ENCODE assay signal across 8 cellular contexts in genomic region chr10:96288151-96288621, GRCh38. TPM values are rescaled to one million over a fixed set of nuclear protein-coding genes. Genes with fewer than 3 reads are reported as not detected.
A peak's percentile ranks its signal among the peaks of the same experiment; 100 is the strongest.
DNase-seq lines count a peak whose midpoint lies in the region; ATAC-seq, FAIRE-seq and TF ChIP-seq lines count a peak whose summit lies in the region.

No MANE protein-coding gene starts in this region.

- no peak overlapping the region for H2AK5ac ChIP-seq in H1 (ENCODE audit: low read depth, low read length)

- H3K4ac ChIP-seq in H1 (replicated peaks; ENCODE audit: insufficient read length, low read depth, low read length): no peak overlapping the region

- peak overlapping the region; percentile 38 for H3K4me3 ChIP-seq in CD8-positive, alpha-beta memory T cell (ENCODE audit: low read length)
- H3K4me3 ChIP-seq in H1 (ENCODE audit: extremely low read depth in 1 of 4, insufficient read depth in 2 of 4, low read depth in 3 of 4, low read length in 4 of 4) (no peak overlapping the region), H7 (ENCODE audit: insufficient read depth, low read depth, low read length) (no peak overlapping the region), foreskin fibroblast (ENCODE audit: low read depth in 1 of 2, low read length in 2 of 2) (no peak overlapping the region), coronary artery (no peak overlapping the region)

- TF ChIP-seq POLR2A in H1 (IDR thresholded peaks at IDR 0.05; ENCODE audit: control extremely low read depth in 1 of 2, low read depth in 2 of 2, low read length in 2 of 2): no peak

- H2BK120ac ChIP-seq in H1 (replicated peaks; ENCODE audit: low read depth, low read length): no peak overlapping the region

- no peak for TF ChIP-seq CTCF in H1 (IDR thresholded peaks at IDR 0.05; ENCODE audit: control extremely low read depth in 1 of 3, insufficient read depth in 1 of 3, low read depth in 1 of 3, low read length in 3 of 3)
- TF ChIP-seq CTCF in foreskin fibroblast (IDR thresholded peaks at IDR 0.05; ENCODE audit: low read depth, low read length): no peak
- TF ChIP-seq CTCF in coronary artery (IDR thresholded peaks at IDR 0.05): no peak

- no peaks in the 10 kb centered on the region for H3K36me3 Mint-ChIP-seq in CD8-positive, alpha-beta memory T cell

- POLR2A ChIA-PET in CD8-positive, alpha-beta memory T cell (lab: Charles Lee): no interaction called here
- POLR2A ChIA-PET in H1 (lab: Charles Lee; ENCODE audit: partially characterized antibody): no interaction called here

- ATAC-seq in GM19328 (IDR thresholded peaks at IDR 0.05; ENCODE audit: unreplicated experiment): peak; percentile 63
- ATAC-seq in HG03139 (IDR thresholded peaks at IDR 0.05; ENCODE audit: unreplicated experiment): peak; percentile 62

- TF ChIP-seq EP300 in H1 (IDR thresholded peaks at IDR 0.05; ENCODE audit: borderline replicate concordance in 1 of 2, low read depth in 2 of 2, low read length in 2 of 2): no peak

- H3K27me3 ChIP-seq in CD8-positive, alpha-beta memory T cell (ENCODE audit: insufficient read depth, low read length, poor library complexity, severe bottlenecking): no peaks in the 10 kb centered on the region
- H3K27me3 ChIP-seq in H1 (replicated peaks in 1 of 4; ENCODE audit: control insufficient read depth in 3 of 4, extremely low read depth in 1 of 4, insufficient read depth in 3 of 4, low read length in 3 of 4) (peaks cover 0 to 2% (median 0%) of the 10 kb centered on the region in 4 experiments; a peak in 1 of 7 replicates), H7 (ENCODE audit: control insufficient read depth, insufficient read depth, low read length) (no peaks in the 10 kb centered on the region)

- no peak overlapping the region for H3K27ac Mint-ChIP-seq in CD8-positive, alpha-beta memory T cell

- no peak overlapping the region for H3K14ac ChIP-seq in H1 (ENCODE audit: insufficient read length)

- no peak for FAIRE-seq in H1 (lab: Jason Lieb, UNC)

- 71% methylated on average over 5 of the region's 5 CpGs; no CpG with 5 or more reads in 1 of the 2 experiments for WGBS in H1 (ENCODE audit: extremely low coverage in 1 of 2, insufficient coverage in 1 of 2, insufficient read length in 1 of 2, insufficient replicate concordance in 2 of 2, low coverage in 1 of 2, low lambda C conversion rate in 2 of 2, missing lambda C conversion rate in 1 of 2), 2 experiments

- no peak overlapping the region for H4K91ac ChIP-seq in H1 (replicated peaks; ENCODE audit: insufficient read length, low read length)

- CTCF ChIA-PET in CD8-positive, alpha-beta memory T cell (lab: Charles Lee): no interaction called here
- CTCF ChIA-PET in H1 (lab: Charles Lee; ENCODE audit: partially characterized antibody): interaction anchor here (0.7 to 4.9 kb wide), 7 partner anchors 14 to 271 kb away, joined by 3 to 38 read pairs (median 3); no protein-coding TSS in a partner anchor

- H3K9me3 ChIP-seq in CD8-positive, alpha-beta memory T cell (ENCODE audit: low read length): no peaks in the 10 kb centered on the region
- H3K9me3 ChIP-seq in H1 (ENCODE audit: insufficient read depth in 2 of 2, low read depth in 1 of 2, low read length in 1 of 2): no peaks in the 10 kb centered on the region

- H2BK12ac ChIP-seq in H1 (ENCODE audit: low read depth, low read length): no peak overlapping the region

- H4K8ac ChIP-seq in H1 (ENCODE audit: extremely low read depth, insufficient read depth, low read length): no peak overlapping the region

- H2BK20ac ChIP-seq in H1 (ENCODE audit: low read length): no peak overlapping the region

- H3K27ac ChIP-seq in CD8-positive, alpha-beta memory T cell (ENCODE audit: low read depth, low read length): no peak overlapping the region
- H3K27ac ChIP-seq in H1 (ENCODE audit: low read depth, low read length) (no peak overlapping the region), coronary artery (no peak overlapping the region)

- H2AFZ ChIP-seq in H1 (ENCODE audit: low read length): peak overlapping the region; percentile 74; the same call in 1 of the 2 replicates

- H3K23ac ChIP-seq in H1 (ENCODE audit: insufficient read length): no peak overlapping the region

- H2BK15ac ChIP-seq in H1 (ENCODE audit: low read length): no peak overlapping the region

- DNase-seq in CD8-positive, alpha-beta memory T cell: no peak
- no peak for DNase-seq in H1 (ENCODE audit: low read depth in 1 of 2, low spot score in 2 of 2)
- DNase-seq in RKO (ENCODE audit: low spot score): no peak
- no peak for DNase-seq in H7
- no peak for DNase-seq in foreskin fibroblast
- DNase-seq in coronary artery (ENCODE audit: low spot score): no peak

- no peak for TF ChIP-seq RAD21 in H1 (IDR thresholded peaks at IDR 0.05 in 1 of 2, conservative IDR thresholded peaks at IDR 0.05 in 1 of 2; ENCODE audit: low read depth in 2 of 2, low read length in 2 of 2)

- H3K79me1 ChIP-seq in H1 (ENCODE audit: low read depth, low read length): no peaks in the 10 kb centered on the region

- H4K5ac ChIP-seq in H1 (ENCODE audit: insufficient read length, low read depth, low read length): no peak overlapping the region

- H3K56ac ChIP-seq in H1 (replicated peaks; ENCODE audit: insufficient read length, low read depth, low read length): no peak overlapping the region

- no peak overlapping the region for H3K9ac ChIP-seq in H1 (replicated peaks in 1 of 4; ENCODE audit: extremely low read depth in 1 of 4, low read depth in 3 of 4, low read length in 3 of 4)

- H3K4me1 Mint-ChIP-seq in CD8-positive, alpha-beta memory T cell: peaks cover 3 to 10% (median 10%) of the 10 kb centered on the region in 3 donors

- H3K18ac ChIP-seq in H1 (ENCODE audit: extremely low read depth, low read length): no peak overlapping the region

- no peaks in the 10 kb centered on the region for H3K9me3 Mint-ChIP-seq in CD8-positive, alpha-beta memory T cell

- no peak overlapping the region for H3K4me3 Mint-ChIP-seq in CD8-positive, alpha-beta memory T cell

- no peaks in the 10 kb centered on the region for H3K36me3 ChIP-seq in CD8-positive, alpha-beta memory T cell (ENCODE audit: insufficient read depth, low read length)
- H3K36me3 ChIP-seq in H1 (ENCODE audit: control insufficient read depth in 2 of 4, insufficient read depth in 4 of 4, low read length in 3 of 4) (no peaks in the 10 kb centered on the region), H7 (replicated peaks; ENCODE audit: control insufficient read depth, insufficient read depth, low read length) (no peaks in the 10 kb centered on the region)

- H3K79me2 ChIP-seq in H1 (ENCODE audit: control insufficient read depth in 1 of 2, insufficient read depth in 2 of 2, low read length in 2 of 2): no peaks in the 10 kb centered on the region

- H3K27me3 Mint-ChIP-seq in CD8-positive, alpha-beta memory T cell: peaks cover 7 to 27% of the 10 kb centered on the region in 2 donors

- no peak overlapping the region for H2BK5ac ChIP-seq in H1 (ENCODE audit: low read depth, low read length)

- H3K4me2 ChIP-seq in H1 (ENCODE audit: insufficient read depth in 1 of 2, low read depth in 2 of 2, low read length in 2 of 2): no peak overlapping the region

- H3K23me2 ChIP-seq in H1 (ENCODE audit: low read depth, low read length): no peaks in the 10 kb centered on the region

- H3K4me1 ChIP-seq in CD8-positive, alpha-beta memory T cell (ENCODE audit: insufficient read depth, low read length): peaks cover 14% of the 10 kb centered on the region
- peaks cover 0 to 3% (median 0%) of the 10 kb centered on the region in 4 experiments; a peak in 2 of 7 replicates for H3K4me1 ChIP-seq in H1 (replicated peaks in 1 of 4; ENCODE audit: control insufficient read depth in 3 of 4, insufficient read depth in 4 of 4, low read length in 3 of 4)

- H4K20me1 ChIP-seq in H1 (replicated peaks in 1 of 2; ENCODE audit: control insufficient read depth in 1 of 2, insufficient read depth in 2 of 2, low read length in 2 of 2): no peaks in the 10 kb centered on the region

TF ChIP-seq in H1, 55 proteins besides CTCF, POLR2A, EP300 and RAD21 (continues in another document):
- TF ChIP-seq HDAC6 (IDR thresholded peaks at IDR 0.05; ENCODE audit: low read depth, low read length) (no peak), CHD1 (IDR thresholded peaks at IDR 0.05; ENCODE audit: low read depth, low read length) (no peak), MAFK (IDR thresholded peaks at IDR 0.05; ENCODE audit: low read depth, low read length) (no peak), CEBPB (IDR thresholded peaks at IDR 0.05; ENCODE audit: low read depth, low read length) (no peak), RBBP5 (IDR thresholded peaks at IDR 0.05; ENCODE audit: borderline replicate concordance, low read depth, low read length) (no peak), E2F6 (IDR thresholded peaks at IDR 0.05) (no peak)

RNA-seq across cellular contexts. Expression of gene DNTT, which starts 16.0 kb away (rescaled TPM):
- total RNA-seq in CD8-positive, alpha-beta memory T cell: not detected
- polyA plus RNA-seq in CD8-positive, alpha-beta memory T cell: not detected
- total RNA-seq in H1 (2021; fragmentation: NEBNext Ultra II Directional; extraction: Animal tissue kit (Norgen Biotek cat#: 25700)): not detected in 2 replicates
- polyA plus RNA-seq in H1 (2011; rRNA removed): not detected in 2 replicates
- not detected for polyA plus RNA-seq in H1 (2011; cell fraction: cytosol; rRNA removed)
- not detected for polyA plus RNA-seq in H1 (2011; cell fraction: nucleus; rRNA removed)
- polyA plus RNA-seq in H1 (2012, experiment 1 of 2): not detected in 4 replicates
- polyA plus RNA-seq in H1 (2012, experiment 2 of 2): not detected
- 0.04 TPM for polyA plus RNA-seq in H1 (2013, experiment 1 of 2)
- 0.06 TPM for polyA plus RNA-seq in H1 (2013, experiment 2 of 2)
- not detected in 2 replicates for polyA minus RNA-seq in H1 (2011; rRNA and poly(A)+ RNA removed)
- polyA minus RNA-seq in H1 (2011; cell fraction: cytosol; rRNA and poly(A)+ RNA removed): not detected
- polyA minus RNA-seq in H1 (2011; cell fraction: nucleus; rRNA and poly(A)+ RNA removed): not detected
- 0.22 TPM in 1 of 2 replicates, not detected in the other for total RNA-seq in H7 (2014; rRNA removed; shearing (Covaris generic))

RNA-seq across cellular contexts. Expression of gene BLNK, which starts 16.8 kb away (rescaled TPM):
- total RNA-seq in CD8-positive, alpha-beta memory T cell: not detected
- polyA plus RNA-seq in CD8-positive, alpha-beta memory T cell: not detected
- not detected in 2 replicates for total RNA-seq in H1 (2021; fragmentation: NEBNext Ultra II Directional; extraction: Animal tissue kit (Norgen Biotek cat#: 25700))
- polyA plus RNA-seq in H1 (2011; rRNA removed): not detected in 2 replicates
- polyA plus RNA-seq in H1 (2011; cell fraction: cytosol; rRNA removed): not detected
- not detected for polyA plus RNA-seq in H1 (2011; cell fraction: nucleus; rRNA removed)
- polyA plus RNA-seq in H1 (2012, experiment 1 of 2): not detected in 4 replicates
- not detected for polyA plus RNA-seq in H1 (2012, experiment 2 of 2)
- polyA plus RNA-seq in H1 (2013, experiment 1 of 2): 0.04 TPM
- 0.07 TPM for polyA plus RNA-seq in H1 (2013, experiment 2 of 2)
- not detected in 2 replicates for polyA minus RNA-seq in H1 (2011; rRNA and poly(A)+ RNA removed)
- not detected for polyA minus RNA-seq in H1 (2011; cell fraction: cytosol; rRNA and poly(A)+ RNA removed)
- polyA minus RNA-seq in H1 (2011; cell fraction: nucleus; rRNA and poly(A)+ RNA removed): not detected
- total RNA-seq in H7 (2014; rRNA removed; shearing (Covaris generic)): not detected in 2 replicates
